In genomic region chr11:34576331-34576730, GRCh38 we compare ENCODE assay signal across 26 cellular contexts. TPM values are rescaled to one million over a fixed set of nuclear protein-coding genes. Genes with fewer than 3 reads are reported as not detected.
"Had no signal": no experiment of that assay in that cellular context is flagged by ENCODE, and none has a peak within 500 bp of the region (broad histone marks: within the 10 kb centered on the region; RNA-seq: fewer than 3 reads in every experiment).

No MANE protein-coding gene starts in this region.

- H3K4me1 ChIP-seq: left ventricle myocardium inferior, right atrium auricular region, right lobe of liver, tibial nerve, uterus had no signal

- H3K36me3 ChIP-seq: left ventricle myocardium inferior, ovary, right atrium auricular region, right lobe of liver, tibial nerve, uterus had no signal

- H3K27ac ChIP-seq: left ventricle myocardium inferior, ovary, right atrium auricular region, right lobe of liver, tibial nerve, uterus had no signal

- ATAC-seq: mucosa of descending colon; naive thymus-derived CD4-positive, alpha-beta T cell; natural killer cell treated with Interleukin-12 subunit alpha and Interleukin-12 subunit beta and Interleukin-15 and Interleukin-18, amount 100 ng/mL, for 72 hours; right lobe of liver; stimulated activated memory B cell treated with anti-CD40 and anti-IgM and Interleukin-4, amounts not matched to agents 10 μg/mL and 1 μg/mL and 100 μg/mL, for 72 hours; stimulated activated naive CD8-positive, alpha-beta T cell treated with anti-CD3 and anti-CD28 coated beads, Interleukin-15, amount 100 ng/mL, for 72 hours had no signal

- H3K9me3 ChIP-seq: left ventricle myocardium inferior, mucosa of descending colon, ovary, right atrium auricular region, right lobe of liver, tibial nerve, uterus had no signal

- DNase-seq: hippocampal formation; immature natural killer cell; islet precursor cell; left ventricle myocardium inferior; midbrain; mucosa of descending colon; naive thymus-derived CD4-positive, alpha-beta T cell; ovary; right lobe of liver; stimulated activated CD4-positive, alpha-beta T cell treated with anti-CD3 and anti-CD28 coated beads, Interleukin-1b, Interleukin-23, amount 100 ng/mL, for 48 hours; stimulated activated CD4-positive, alpha-beta T cell treated with anti-CD3 and anti-CD28 coated beads, Interleukin-2, amount 100 ng/mL, for 48 hours; stimulated activated CD4-positive, alpha-beta T cell treated with anti-CD3 and anti-CD28 coated beads, Interleukin-4, amount 100 ng/mL, for 4 hours; stimulated activated CD8-positive, alpha-beta memory T cell treated with anti-CD3 and anti-CD28 coated beads, Interleukin-4, amount 100 ng/mL, for 48 hours; stimulated activated naive CD4-positive, alpha-beta T cell treated with Interleukin-2 at 50 U/mL for 16 hours; stimulated activated naive CD8-positive, alpha-beta T cell treated with anti-CD3 and anti-CD28 coated beads, Interleukin-15, amount 100 ng/mL, for 72 hours; substantia nigra; uterus had no signal

- H3K4me3 ChIP-seq: left ventricle myocardium inferior, lung, mucosa of descending colon, ovary, right atrium auricular region, right lobe of liver, smooth muscle cell, tibial nerve, uterus had no signal

- H3K4me2 ChIP-seq: smooth muscle cell had no signal

- H3K27me3 ChIP-seq: ovary, right atrium auricular region, right lobe of liver, uterus had no signal

RNA-seq across cellular contexts. Expression of gene EHF, which starts 44.6 kb away (rescaled TPM):
- total RNA-seq: myocyte, pulmonary artery endothelial cell, skeletal muscle tissue had no signal
- polyA plus RNA-seq: immature natural killer cell; naive thymus-derived CD4-positive, alpha-beta T cell had no signal
